1 cellular context compared by ENCODE assay signal in the genomic region with DNA sequence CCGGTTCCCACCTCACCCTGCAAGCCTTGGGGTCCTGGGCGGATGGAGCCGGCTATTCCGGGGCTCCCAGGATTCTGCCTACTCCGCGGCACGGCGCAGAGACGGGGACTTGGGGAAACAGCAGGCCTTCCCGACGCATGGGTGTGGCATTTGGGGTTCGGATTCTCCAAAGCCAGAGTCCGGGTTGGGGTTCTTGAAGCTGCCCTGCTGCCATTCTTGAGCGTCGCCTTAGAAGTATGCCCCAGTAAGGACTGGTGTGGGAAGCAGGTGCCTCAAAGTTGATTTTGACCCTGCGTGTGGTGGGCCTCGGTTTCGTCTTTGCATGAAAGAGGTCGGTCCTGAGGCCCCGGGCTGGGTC.
A peak's percentile ranks its signal among the peaks of the same experiment; 100 is the strongest.
TF ChIP-seq lines count a peak whose summit lies in the region.

No MANE protein-coding gene starts in this region.

TF ChIP-seq in HEK293, 187 proteins besides CTCF, POLR2A, EP300 and RAD21 (continued from another document):
- TF ChIP-seq, protein P1, sequence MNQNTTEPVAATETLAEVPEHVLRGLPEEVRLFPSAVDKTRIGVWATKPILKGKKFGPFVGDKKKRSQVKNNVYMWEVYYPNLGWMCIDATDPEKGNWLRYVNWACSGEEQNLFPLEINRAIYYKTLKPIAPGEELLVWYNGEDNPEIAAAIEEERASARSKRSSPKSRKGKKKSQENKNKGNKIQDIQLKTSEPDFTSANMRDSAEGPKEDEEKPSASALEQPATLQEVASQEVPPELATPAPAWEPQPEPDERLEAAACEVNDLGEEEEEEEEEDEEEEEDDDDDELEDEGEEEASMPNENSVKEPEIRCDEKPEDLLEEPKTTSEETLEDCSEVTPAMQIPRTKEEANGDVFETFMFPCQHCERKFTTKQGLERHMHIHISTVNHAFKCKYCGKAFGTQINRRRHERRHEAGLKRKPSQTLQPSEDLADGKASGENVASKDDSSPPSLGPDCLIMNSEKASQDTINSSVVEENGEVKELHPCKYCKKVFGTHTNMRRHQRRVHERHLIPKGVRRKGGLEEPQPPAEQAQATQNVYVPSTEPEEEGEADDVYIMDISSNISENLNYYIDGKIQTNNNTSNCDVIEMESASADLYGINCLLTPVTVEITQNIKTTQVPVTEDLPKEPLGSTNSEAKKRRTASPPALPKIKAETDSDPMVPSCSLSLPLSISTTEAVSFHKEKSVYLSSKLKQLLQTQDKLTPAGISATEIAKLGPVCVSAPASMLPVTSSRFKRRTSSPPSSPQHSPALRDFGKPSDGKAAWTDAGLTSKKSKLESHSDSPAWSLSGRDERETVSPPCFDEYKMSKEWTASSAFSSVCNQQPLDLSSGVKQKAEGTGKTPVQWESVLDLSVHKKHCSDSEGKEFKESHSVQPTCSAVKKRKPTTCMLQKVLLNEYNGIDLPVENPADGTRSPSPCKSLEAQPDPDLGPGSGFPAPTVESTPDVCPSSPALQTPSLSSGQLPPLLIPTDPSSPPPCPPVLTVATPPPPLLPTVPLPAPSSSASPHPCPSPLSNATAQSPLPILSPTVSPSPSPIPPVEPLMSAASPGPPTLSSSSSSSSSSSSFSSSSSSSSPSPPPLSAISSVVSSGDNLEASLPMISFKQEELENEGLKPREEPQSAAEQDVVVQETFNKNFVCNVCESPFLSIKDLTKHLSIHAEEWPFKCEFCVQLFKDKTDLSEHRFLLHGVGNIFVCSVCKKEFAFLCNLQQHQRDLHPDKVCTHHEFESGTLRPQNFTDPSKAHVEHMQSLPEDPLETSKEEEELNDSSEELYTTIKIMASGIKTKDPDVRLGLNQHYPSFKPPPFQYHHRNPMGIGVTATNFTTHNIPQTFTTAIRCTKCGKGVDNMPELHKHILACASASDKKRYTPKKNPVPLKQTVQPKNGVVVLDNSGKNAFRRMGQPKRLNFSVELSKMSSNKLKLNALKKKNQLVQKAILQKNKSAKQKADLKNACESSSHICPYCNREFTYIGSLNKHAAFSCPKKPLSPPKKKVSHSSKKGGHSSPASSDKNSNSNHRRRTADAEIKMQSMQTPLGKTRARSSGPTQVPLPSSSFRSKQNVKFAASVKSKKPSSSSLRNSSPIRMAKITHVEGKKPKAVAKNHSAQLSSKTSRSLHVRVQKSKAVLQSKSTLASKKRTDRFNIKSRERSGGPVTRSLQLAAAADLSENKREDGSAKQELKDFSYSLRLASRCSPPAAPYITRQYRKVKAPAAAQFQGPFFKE (tag by site-specific recombination; IDR thresholded peaks at IDR 0.05; ENCODE audit: borderline replicate concordance), result peak; percentile 26; the same call in 1 of the 2 replicates
- TF ChIP-seq, protein P2, sequence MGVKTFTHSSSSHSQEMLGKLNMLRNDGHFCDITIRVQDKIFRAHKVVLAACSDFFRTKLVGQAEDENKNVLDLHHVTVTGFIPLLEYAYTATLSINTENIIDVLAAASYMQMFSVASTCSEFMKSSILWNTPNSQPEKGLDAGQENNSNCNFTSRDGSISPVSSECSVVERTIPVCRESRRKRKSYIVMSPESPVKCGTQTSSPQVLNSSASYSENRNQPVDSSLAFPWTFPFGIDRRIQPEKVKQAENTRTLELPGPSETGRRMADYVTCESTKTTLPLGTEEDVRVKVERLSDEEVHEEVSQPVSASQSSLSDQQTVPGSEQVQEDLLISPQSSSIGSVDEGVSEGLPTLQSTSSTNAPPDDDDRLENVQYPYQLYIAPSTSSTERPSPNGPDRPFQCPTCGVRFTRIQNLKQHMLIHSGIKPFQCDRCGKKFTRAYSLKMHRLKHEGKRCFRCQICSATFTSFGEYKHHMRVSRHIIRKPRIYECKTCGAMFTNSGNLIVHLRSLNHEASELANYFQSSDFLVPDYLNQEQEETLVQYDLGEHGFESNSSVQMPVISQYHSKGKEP (tag by site-specific recombination; IDR thresholded peaks at IDR 0.05), result no peak
TF ChIP-seq in HEK293: peak in this region for 8.
